Comparison of ENCODE assay signal across 30 cellular contexts in the genomic region with DNA sequence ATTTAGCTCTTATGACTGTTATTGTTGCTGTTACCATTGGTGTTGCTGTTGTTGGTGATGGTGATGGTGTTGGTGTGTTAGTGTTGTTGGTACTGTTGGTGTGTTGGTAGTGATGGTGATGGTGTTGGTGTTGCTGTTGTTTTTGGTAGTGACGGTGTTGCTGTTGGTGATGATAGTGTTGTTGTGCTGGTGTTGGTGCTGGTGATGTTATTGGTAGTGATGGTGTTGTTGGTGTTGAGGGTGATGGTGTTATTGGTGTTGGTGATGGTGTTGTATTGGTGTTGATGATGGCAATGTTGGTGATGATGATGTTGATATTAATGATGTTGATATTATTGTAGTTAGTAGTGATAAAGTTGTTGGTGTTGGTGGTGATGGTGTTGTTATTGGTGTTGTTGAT.
"Had no signal": no experiment of that assay in that cellular context is flagged by ENCODE, and none has a peak within 500 bp of the region (broad histone marks: within the 10 kb centered on the region; RNA-seq: fewer than 3 reads in every experiment).

No MANE protein-coding gene starts in this region.

- ATAC-seq: left colon, left lung, lower lobe of right lung, sciatic nerve, upper lobe of right lung had no signal

- H3K36me3 ChIP-seq: left lung, lower lobe of right lung, neural progenitor cell, neutrophil, ovary, right atrium auricular region, suprapubic skin, thoracic aorta, tibial artery, upper lobe of right lung, uterus had no signal

- FAIRE-seq: islet of Langerhans, kidney had no signal

- H3K9me3 ChIP-seq: left lung, lower lobe of right lung, neutrophil, ovary, right atrium auricular region, suprapubic skin, thoracic aorta, tibial artery, upper lobe of right lung, uterus had no signal

- H3K27ac ChIP-seq: left lung, lower lobe of right lung, neural progenitor cell, neutrophil, ovary, right atrium auricular region, skin epidermis, suprapubic skin, thoracic aorta, tibial artery, upper lobe of right lung, uterus had no signal

- DNase-seq: hypothalamus; immature natural killer cell; kidney; left lung; lower lobe of right lung; mammary epithelial cell; mesendoderm; naive B cell; natural killer cell; nephron progenitor cell; occipital lobe; ovary; stimulated activated CD4-positive, alpha-beta T cell treated with anti-CD3 and anti-CD28 coated beads, Interleukin-12 subunit alpha, Interleukin-12 subunit beta, amount 100 ng/mL, for 4 hours; stimulated activated CD4-positive, alpha-beta T cell treated with anti-CD3 and anti-CD28 coated beads, Interleukin-15, amount 100 ng/mL, for 24 hours; stimulated activated CD4-positive, alpha-beta T cell treated with anti-CD3 and anti-CD28 coated beads, Interleukin-2, amount 100 ng/mL, for 24 hours; stimulated activated CD4-positive, alpha-beta T cell treated with anti-CD3 and anti-CD28 coated beads, Interleukin-4, amount 100 ng/mL, for 1 hour; stimulated activated naive CD4-positive, alpha-beta T cell; tibial artery; trophoblast cell; upper lobe of right lung; uterus had no signal

- H3K9ac ChIP-seq: neural progenitor cell had no signal

- H2AFZ ChIP-seq: neural progenitor cell had no signal

- H3K4me2 ChIP-seq: neural progenitor cell had no signal

- H3K4me3 ChIP-seq: left lung, lower lobe of right lung, neural progenitor cell, ovary, right atrium auricular region, skin epidermis, suprapubic skin, thoracic aorta, tibial artery, upper lobe of right lung, uterus had no signal

- H3K4me1 ChIP-seq: left lung, suprapubic skin, tibial artery, uterus had no signal

- H3K27me3 ChIP-seq: ovary, right atrium auricular region, upper lobe of right lung, uterus had no signal
